ENCODE assay signal across 9 cellular contexts in genomic region chr20:63274381-63275228, GRCh38. TPM values are rescaled to one million over a fixed set of nuclear protein-coding genes. Genes with fewer than 3 reads are reported as not detected.
DNase-seq lines count a peak whose midpoint lies in the region; ATAC-seq, FAIRE-seq and TF ChIP-seq lines count a peak whose summit lies in the region.
"Had no signal": no experiment of that assay in that cellular context is flagged by ENCODE, and none has a peak within 500 bp of the region (broad histone marks: within the 10 kb centered on the region; RNA-seq: fewer than 3 reads in every experiment).

No MANE protein-coding gene starts in this region.

- no peak for TF ChIP-seq EP300 in SK-N-SH (IDR thresholded peaks at IDR 0.05; ENCODE audit: borderline replicate concordance in 1 of 2, low read depth in 1 of 2, low read length in 1 of 2)

- H3K4me3 Mint-ChIP-seq in astrocyte (ENCODE audit: unreplicated experiment) = peak overlapping the region; percentile 82
- peak overlapping the region; percentile 52 for H3K4me3 Mint-ChIP-seq in progenitor cell of endocrine pancreas (ENCODE audit: low read depth)

- H3K27ac Mint-ChIP-seq in astrocyte (ENCODE audit: unreplicated experiment) (peak overlapping the region; percentile 75), progenitor cell of endocrine pancreas (no peak overlapping the region)

- peaks cover 52% of the 10 kb centered on the region for H4K20me1 ChIP-seq in SK-N-SH (ENCODE audit: insufficient read depth)
- peaks cover 64% of the 10 kb centered on the region for H4K20me1 ChIP-seq in astrocyte (ENCODE audit: insufficient read depth, low read length)

- no peaks in the 10 kb centered on the region for H3F3A ChIP-seq in SK-N-SH (replicated peaks; ENCODE audit: insufficient read depth)

- H3K4me1 ChIP-seq in SK-N-SH (ENCODE audit: control insufficient read depth in 1 of 2, insufficient read depth in 2 of 2, low read depth in 1 of 2, low read length in 1 of 2) (peaks cover 0 to 20% of the 10 kb centered on the region in 2 experiments; a peak in 2 of 4 replicates), astrocyte (ENCODE audit: insufficient read depth, low read length) (peaks cover 15% of the 10 kb centered on the region)

- H3K27ac ChIP-seq in SK-N-SH (ENCODE audit: low read depth in 2 of 2, low read length in 1 of 2) = no peak overlapping the region
- peak overlapping the region; percentile 91 for H3K27ac ChIP-seq in astrocyte (ENCODE audit: low read depth, low read length)
- H3K27ac ChIP-seq: sigmoid colon had no signal

- WGBS in SK-N-SH (ENCODE audit: low lambda C conversion rate) = 74% methylated on average over 17 of the region's 17 CpGs

- H3K27me3 ChIP-seq in SK-N-SH (ENCODE audit: insufficient read depth) (no peaks in the 10 kb centered on the region), astrocyte (ENCODE audit: insufficient read depth, low read length) (no peaks in the 10 kb centered on the region)
- H3K27me3 ChIP-seq: sigmoid colon had no signal

- no peak for TF ChIP-seq CTCF in SK-N-SH (IDR thresholded peaks at IDR 0.05)
- no peak for TF ChIP-seq CTCF in astrocyte (IDR thresholded peaks at IDR 0.05; ENCODE audit: insufficient read depth, low read depth, low read length)
- TF ChIP-seq CTCF in progenitor cell of endocrine pancreas (IDR thresholded peaks at IDR 0.05; ENCODE audit: unreplicated experiment) = no peak

- H3K9ac ChIP-seq in SK-N-SH = 0 out of 2 replicates have a peak overlapping the region, but pooled peaks have one; percentile 23
- peak overlapping the region; percentile 96 for H3K9ac ChIP-seq in astrocyte (ENCODE audit: low read length)

- POLR2A ChIA-PET in SK-N-SH (lab: Yijun Ruan, JAX) = no interaction called here

- H3K4me3 ChIP-seq in SK-N-SH (ENCODE audit: low read depth in 2 of 2, low read length in 1 of 2) (peak overlapping the region in 1 of 2 experiments; percentile 23; a peak in 1 of 4 replicates), astrocyte (ENCODE audit: insufficient read depth, low read depth, low read length) (peak overlapping the region; percentile 32)

- H3K9me3 Mint-ChIP-seq in astrocyte (ENCODE audit: unreplicated experiment) (no peaks in the 10 kb centered on the region), progenitor cell of endocrine pancreas (ENCODE audit: low read depth) (no peaks in the 10 kb centered on the region)

- no peak for FAIRE-seq in astrocyte (lab: Jason Lieb, UNC)

- H2AFZ ChIP-seq in SK-N-SH (ENCODE audit: low read depth) (no peak overlapping the region), astrocyte (ENCODE audit: low read depth, low read length) (no peak overlapping the region)

- no peak for DNase-seq in SK-N-SH
- no peak for DNase-seq in astrocyte (ENCODE audit: low read depth)
- no peak for DNase-seq in progenitor cell of endocrine pancreas (ENCODE audit: low spot score, unreplicated experiment)
- DNase-seq in putamen (ENCODE audit: low spot score) = no peak
- DNase-seq: amygdala, SIG-M5, sigmoid colon had no signal

- no peaks in the 10 kb centered on the region for H3K27me3 Mint-ChIP-seq in astrocyte (ENCODE audit: low read depth, unreplicated experiment)
- H3K27me3 Mint-ChIP-seq in progenitor cell of endocrine pancreas = no peaks in the 10 kb centered on the region

- CTCF ChIA-PET in SK-N-SH (lab: Yijun Ruan, JAX) = interaction anchor here (1.1 to 1.8 kb wide), 2 partner anchors 16 to 51 kb away, joined by 3 to 5 read pairs; no protein-coding TSS in a partner anchor

- H3K36me3 Mint-ChIP-seq in astrocyte (ENCODE audit: low read depth, unreplicated experiment) (peaks cover 13% of the 10 kb centered on the region), progenitor cell of endocrine pancreas (ENCODE audit: insufficient read depth) (peaks cover 1% of the 10 kb centered on the region)

- no peaks in the 10 kb centered on the region for H3K9me2 ChIP-seq in SK-N-SH

- ATAC-seq in SK-N-SH treated with all-trans-retinoic acid at 6 μM for 48 hours = no peak
- no peak for ATAC-seq in GM19035 (IDR thresholded peaks at IDR 0.05; ENCODE audit: unreplicated experiment)

- H3K4me1 Mint-ChIP-seq in astrocyte (ENCODE audit: low read depth, unreplicated experiment) (peaks cover 23% of the 10 kb centered on the region), progenitor cell of endocrine pancreas (ENCODE audit: low read depth) (peaks cover 13% of the 10 kb centered on the region)

- H3K9me3 ChIP-seq in SK-N-SH = no peaks in the 10 kb centered on the region
- no peaks in the 10 kb centered on the region for H3K9me3 ChIP-seq in astrocyte (ENCODE audit: insufficient read depth, low read depth, low read length)
- H3K9me3 ChIP-seq: sigmoid colon had no signal

- TF ChIP-seq RAD21 in SK-N-SH (IDR thresholded peaks at IDR 0.05; ENCODE audit: low read length) = no peak

- H3K79me2 ChIP-seq in SK-N-SH (ENCODE audit: insufficient read depth) (peaks cover 58% of the 10 kb centered on the region), astrocyte (ENCODE audit: insufficient read depth, low read length) (peaks cover 79% of the 10 kb centered on the region)

- H3K4me2 ChIP-seq in SK-N-SH = peak overlapping the region; percentile 97
- H3K4me2 ChIP-seq in astrocyte (ENCODE audit: low read length) = peak overlapping the region; percentile 95

- peaks cover 13 to 35% of the 10 kb centered on the region in 2 experiments for H3K36me3 ChIP-seq in SK-N-SH (replicated peaks in 1 of 2; ENCODE audit: control insufficient read depth in 1 of 2, insufficient read depth in 2 of 2, low read length in 1 of 2)
- peaks cover 21% of the 10 kb centered on the region for H3K36me3 ChIP-seq in astrocyte (ENCODE audit: insufficient read depth, low read length)

TF ChIP-seq in SK-N-SH, 30 proteins besides CTCF, POLR2A, EP300 and RAD21 (continues in another document):
- no peak for TF ChIP-seq IRF3 (IDR thresholded peaks at IDR 0.05; ENCODE audit: low read depth, low read length)
- no peak for TF ChIP-seq RCOR1 (IDR thresholded peaks at IDR 0.05; ENCODE audit: low read length)
- TF ChIP-seq FOXJ3 (CRISPR knock-in tag; IDR thresholded peaks at IDR 0.05) = no peak

TF ChIP-seq in SK-N-SH treated with all-trans-retinoic acid at 6 μM for 48 hours, 23 proteins besides CTCF, POLR2A, EP300 and RAD21:
- TF ChIP-seq GLIS3 (CRISPR knock-in tag; IDR thresholded peaks at IDR 0.05) (no peak), CSRNP3 (CRISPR knock-in tag; IDR thresholded peaks at IDR 0.05) (no peak), ZFP3 (CRISPR knock-in tag; IDR thresholded peaks at IDR 0.05) (no peak), ESRRG (CRISPR knock-in tag; IDR thresholded peaks at IDR 0.05) (no peak)

RNA-seq across cellular contexts. Expression of gene ARFGAP1, which starts 2.0 kb away (rescaled TPM):
- 72.7 and 77.0 TPM in 2 replicates for polyA plus RNA-seq in SK-N-SH (2012; rRNA removed)
- 15.2 and 23.1 TPM in 2 replicates for polyA plus RNA-seq in SK-N-SH (2012; cell fraction: cytosol; rRNA removed)
- 483 and 544 TPM in 2 replicates for polyA plus RNA-seq in SK-N-SH (2012; cell fraction: nucleus; rRNA removed)
- total RNA-seq in astrocyte (220 and 225 TPM in 2 replicates), progenitor cell of endocrine pancreas (119 and 130 TPM in 2 replicates)

RNA-seq across cellular contexts. Expression of gene COL20A1, which starts 18.4 kb away (rescaled TPM):
- not detected in 2 replicates for polyA plus RNA-seq in SK-N-SH (2012; rRNA removed)
- polyA plus RNA-seq in SK-N-SH (2012; cell fraction: cytosol; rRNA removed) = not detected in 2 replicates
- 0.01 and 0.05 TPM in 2 replicates for polyA plus RNA-seq in SK-N-SH (2012; cell fraction: nucleus; rRNA removed)
- total RNA-seq in astrocyte = 3.1 and 5.0 TPM in 2 replicates
- total RNA-seq in progenitor cell of endocrine pancreas = 0.24 and 0.47 TPM in 2 replicates
- total RNA-seq: sigmoid colon had no signal

RNA-seq across cellular contexts. Expression of gene NKAIN4, which starts 20.3 kb away (rescaled TPM):
- not detected in 2 replicates for polyA plus RNA-seq in SK-N-SH (2012; rRNA removed)
- not detected in 2 replicates for polyA plus RNA-seq in SK-N-SH (2012; cell fraction: cytosol; rRNA removed)
- 0.13 TPM in 1 of 2 replicates, not detected in the other for polyA plus RNA-seq in SK-N-SH (2012; cell fraction: nucleus; rRNA removed)
- total RNA-seq in astrocyte = 146 and 162 TPM in 2 replicates
- total RNA-seq in progenitor cell of endocrine pancreas = 0.60 and 0.73 TPM in 2 replicates

RNA-seq across cellular contexts. Expression of gene BIRC7, which starts 38.9 kb away (rescaled TPM):
- polyA plus RNA-seq in SK-N-SH (2012; rRNA removed) = not detected in 2 replicates
- not detected in 2 replicates for polyA plus RNA-seq in SK-N-SH (2012; cell fraction: cytosol; rRNA removed)
- not detected in 2 replicates for polyA plus RNA-seq in SK-N-SH (2012; cell fraction: nucleus; rRNA removed)
- total RNA-seq in astrocyte (2.9 and 3.3 TPM in 2 replicates), progenitor cell of endocrine pancreas (not detected in 2 replicates)

RNA-seq across cellular contexts. Expression of gene YTHDF1, which starts 58.7 kb away (rescaled TPM):
- polyA plus RNA-seq in SK-N-SH (2012; rRNA removed) = 15.5 and 17.0 TPM in 2 replicates
- polyA plus RNA-seq in SK-N-SH (2012; cell fraction: cytosol; rRNA removed) = 15.9 and 17.6 TPM in 2 replicates
- 25.6 and 28.5 TPM in 2 replicates for polyA plus RNA-seq in SK-N-SH (2012; cell fraction: nucleus; rRNA removed)
- 98.9 and 107 TPM in 2 replicates for total RNA-seq in astrocyte
- 51.2 and 53.8 TPM in 2 replicates for total RNA-seq in progenitor cell of endocrine pancreas

Comparison
In these comparisons a context has a peak if more than half of its experiments do, and no peak if none do; other contexts are left out.
1. RNA of gene NKAIN4, which starts 20.3 kb away (total RNA-seq): 146 to 162 TPM in astrocyte; 0.60 to 0.73 TPM in progenitor cell of endocrine pancreas; every median in the first group is over 10 times any median in the second.